In the genomic region with DNA sequence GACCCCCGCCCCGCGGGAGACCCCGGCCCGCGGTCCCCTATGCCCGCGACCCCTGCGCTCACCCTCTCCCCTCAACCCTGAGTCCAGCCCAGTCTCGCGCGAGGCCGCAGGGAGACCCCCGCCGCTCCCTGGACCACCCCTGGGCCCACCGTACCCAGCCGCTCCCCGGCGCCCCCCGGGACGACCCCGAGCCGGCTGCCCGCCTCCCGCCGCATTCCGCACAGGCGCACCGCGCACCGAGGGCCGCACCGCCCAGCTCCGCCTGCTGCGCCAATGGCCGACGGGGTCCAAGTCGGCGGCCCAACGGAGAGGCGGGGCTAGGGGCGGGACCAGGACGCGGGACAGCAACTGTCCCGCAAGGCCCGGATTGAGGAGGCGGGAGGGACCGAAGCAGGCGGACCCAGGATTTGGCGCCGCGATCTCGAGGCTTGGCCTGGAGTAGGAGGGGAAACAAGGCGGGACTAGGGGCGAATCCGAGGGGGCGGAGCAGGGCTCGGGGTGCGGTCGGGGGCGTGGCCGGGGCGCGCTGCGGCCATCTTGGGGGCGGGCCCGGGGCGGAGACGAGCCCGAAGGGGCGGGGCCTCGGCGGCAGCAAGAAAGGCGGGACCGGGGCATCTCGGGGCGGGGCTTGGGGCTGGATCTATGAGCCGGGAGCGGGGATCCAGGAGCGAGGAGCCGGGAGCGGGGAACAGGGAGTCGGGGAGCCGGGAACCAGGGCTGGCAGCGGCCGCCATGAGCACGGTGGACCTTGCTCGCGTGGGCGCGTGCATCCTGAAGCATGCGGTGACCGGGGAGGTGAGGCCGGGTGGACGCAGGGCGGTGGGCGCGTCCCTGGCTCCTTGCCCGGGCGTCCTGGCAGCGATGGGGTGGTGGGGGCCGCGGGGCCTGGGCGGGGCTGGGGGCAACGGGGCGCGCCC, we compare ENCODE assay signal across 8 cellular contexts. TPM values are rescaled to one million over a fixed set of nuclear protein-coding genes. Genes with fewer than 3 reads are reported as not detected.
A peak's percentile ranks its signal among the peaks of the same experiment; 100 is the strongest.
DNase-seq lines count a peak whose midpoint lies in the region; ATAC-seq and TF ChIP-seq lines count a peak whose summit lies in the region.

A gene with protein sequence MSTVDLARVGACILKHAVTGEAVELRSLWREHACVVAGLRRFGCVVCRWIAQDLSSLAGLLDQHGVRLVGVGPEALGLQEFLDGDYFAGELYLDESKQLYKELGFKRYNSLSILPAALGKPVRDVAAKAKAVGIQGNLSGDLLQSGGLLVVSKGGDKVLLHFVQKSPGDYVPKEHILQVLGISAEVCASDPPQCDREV (plus strand): TSS at position 624 of the 917 bp plus-strand sequence. CDS start 109 bp downstream, at position 733.

- H3K79me2 ChIP-seq in OCI-LY1 (ENCODE audit: insufficient read depth, low read length): no peaks in the 10 kb centered on the region
- no peaks in the 10 kb centered on the region for H3K79me2 ChIP-seq in mesendoderm (ENCODE audit: control insufficient read depth, insufficient read depth, low read length)

- WGBS in endodermal cell (ENCODE audit: insufficient coverage in 1 of 2, insufficient read length in 1 of 2), 2 experiments: 0% methylated on average over 35 to 104 of the region's 107 CpGs
- no CpG with 5 or more reads among the region's 107 CpGs for WGBS in mesendoderm (ENCODE audit: extremely low coverage, insufficient coverage, low lambda C conversion rate)

- H4K8ac ChIP-seq in mesendoderm (ENCODE audit: low read depth, low read length): no peak within 1 kb of the TSS

- no peak within 1 kb of the TSS for H2BK15ac ChIP-seq in mesendoderm (replicated peaks; ENCODE audit: low read depth)

- H3K23ac ChIP-seq in mesendoderm (ENCODE audit: low read length): peak within 1 kb of the TSS; percentile 66

- no peaks in the 10 kb centered on the region for H3K79me1 ChIP-seq in mesendoderm (ENCODE audit: low read length)

- peak within 1 kb of the TSS; percentile 72 for H3K4me3 Mint-ChIP-seq in Calu3 (ENCODE audit: low read depth, unreplicated experiment)
- peak within 1 kb of the TSS; percentile 74 for H3K4me3 Mint-ChIP-seq in endodermal cell

- H3K27ac Mint-ChIP-seq in Calu3 (ENCODE audit: unreplicated experiment) (peak within 1 kb of the TSS; percentile 73), endodermal cell (peak within 1 kb of the TSS; percentile 88)

- no TSS peak for BruUV-seq in Calu3 (replicated peaks; lab: Mats Ljungman, UMichigan)

- H3K9me2 ChIP-seq in OCI-LY1 (ENCODE audit: low read depth, low read length): no peaks in the 10 kb centered on the region

- no peak within 1 kb of the TSS for H2AFZ ChIP-seq in OCI-LY1 (ENCODE audit: low read length)

- H2AK5ac ChIP-seq in mesendoderm (ENCODE audit: low read length): no peak within 1 kb of the TSS

- H3K4me1 ChIP-seq in HUES6 (ENCODE audit: control insufficient read depth, insufficient read depth, low read length) (peaks cover 21% of the 10 kb centered on the region), OCI-LY1 (ENCODE audit: insufficient read depth, low read length, severe bottlenecking) (peaks cover 18% of the 10 kb centered on the region), endodermal cell (ENCODE audit: control insufficient read depth, insufficient read depth, low read length) (no peaks in the 10 kb centered on the region), mesendoderm (ENCODE audit: control insufficient read depth, low read depth, low read length) (no peaks in the 10 kb centered on the region)

- H3K4ac ChIP-seq in mesendoderm (ENCODE audit: low read depth, low read length): peak within 1 kb of the TSS; percentile 90

- TF ChIP-seq CTCF in Calu3 (IDR thresholded peaks at IDR 0.05; ENCODE audit: unreplicated experiment): no peak
- TF ChIP-seq CTCF in OCI-LY1 (IDR thresholded peaks at IDR 0.05; ENCODE audit: low read length): no peak
- TF ChIP-seq CTCF in endodermal cell (conservative IDR thresholded peaks at IDR 0.05): no peak

- H3K56ac ChIP-seq in mesendoderm (ENCODE audit: low read length): peak within 1 kb of the TSS; percentile 97

- H3K27me3 Mint-ChIP-seq in Calu3 (ENCODE audit: unreplicated experiment): no peaks in the 10 kb centered on the region
- H3K27me3 Mint-ChIP-seq in endodermal cell (ENCODE audit: insufficient read depth): no peaks in the 10 kb centered on the region

- no peaks in the 10 kb centered on the region for H3K9me3 Mint-ChIP-seq in Calu3 (ENCODE audit: low read depth, unreplicated experiment)
- H3K9me3 Mint-ChIP-seq in endodermal cell: peaks cover 7% of the 10 kb centered on the region

- intact Hi-C loops in Calu3 (cut with micrococcal nuclease; ENCODE audit: unreplicated experiment): loop anchor here (2.0 kb wide), 1 partner anchor 40 kb away; no protein-coding TSS in a partner anchor

- no peak within 1 kb of the TSS for H2BK120ac ChIP-seq in mesendoderm (ENCODE audit: low read depth, low read length)

- ATAC-seq in GM21423 (IDR thresholded peaks at IDR 0.05; ENCODE audit: unreplicated experiment): peak; percentile 61

- peak within 1 kb of the TSS; percentile 80 for H3K4me2 ChIP-seq in OCI-LY1 (ENCODE audit: low read length)
- H3K4me2 ChIP-seq in mesendoderm (ENCODE audit: low read length): peak within 1 kb of the TSS; percentile 85

- H3K36me3 ChIP-seq in HUES6 (ENCODE audit: control insufficient read depth, insufficient read depth, low read length): peaks cover 12% of the 10 kb centered on the region
- H3K36me3 ChIP-seq in OCI-LY1 (ENCODE audit: insufficient read depth, low read length): no peaks in the 10 kb centered on the region
- H3K36me3 ChIP-seq in endodermal cell (ENCODE audit: control insufficient read depth, insufficient read depth, low read length): no peaks in the 10 kb centered on the region
- no peaks in the 10 kb centered on the region for H3K36me3 ChIP-seq in mesendoderm (ENCODE audit: control insufficient read depth, insufficient read depth, low read length)

- no peak within 1 kb of the TSS for H2BK5ac ChIP-seq in mesendoderm (ENCODE audit: low read length)

- H3K27me3 ChIP-seq in HUES6 (ENCODE audit: control insufficient read depth, insufficient read depth, low read length): no peaks in the 10 kb centered on the region
- H3K27me3 ChIP-seq in OCI-LY1 (ENCODE audit: insufficient read depth, low read length): no peaks in the 10 kb centered on the region; the same call in 1 of the 2 replicates
- no peaks in the 10 kb centered on the region for H3K27me3 ChIP-seq in endodermal cell (ENCODE audit: control insufficient read depth, insufficient read depth, low read length, poor library complexity, severe bottlenecking)
- no peaks in the 10 kb centered on the region for H3K27me3 ChIP-seq in mesendoderm (ENCODE audit: insufficient read depth, low read length, poor library complexity)

- DNase-seq in Calu3: peak; percentile 96
- peak; percentile 90 for DNase-seq in activated CD8-positive, alpha-beta memory T cell treated with anti-CD3 and anti-CD28 coated beads, Interleukin-2, amount 50 U/mL, for 24 hours (ENCODE audit: extremely low read depth)
- DNase-seq in endodermal cell: peak; percentile 99
- peak; percentile 99 for DNase-seq in mesendoderm
- peak; percentile 94 for DNase-seq in stimulated activated CD8-positive, alpha-beta memory T cell treated with anti-CD3 and anti-CD28 coated beads, Interleukin-12 subunit alpha, Interleukin-12 subunit beta, amount 100 ng/mL, for 4 hours (ENCODE audit: low read depth)

- H3K4me1 Mint-ChIP-seq in Calu3 (ENCODE audit: low read depth, unreplicated experiment) (peaks cover 20% of the 10 kb centered on the region), endodermal cell (peaks cover 6% of the 10 kb centered on the region)

- H3K18ac ChIP-seq in mesendoderm (ENCODE audit: low read length): peak within 1 kb of the TSS; percentile 93

- H3K9me3 ChIP-seq in HUES6 (ENCODE audit: control insufficient read depth, insufficient read depth, low read depth, low read length): peaks cover 2% of the 10 kb centered on the region; the same call in 1 of the 2 replicates
- no peaks in the 10 kb centered on the region for H3K9me3 ChIP-seq in OCI-LY1 (ENCODE audit: low read length)
- no peaks in the 10 kb centered on the region for H3K9me3 ChIP-seq in endodermal cell (ENCODE audit: control insufficient read depth, low read length)

- no peaks in the 10 kb centered on the region for H4K20me1 ChIP-seq in OCI-LY1 (ENCODE audit: insufficient read depth, low read length)

- H3K9ac ChIP-seq in HUES6 (ENCODE audit: low read length) (peak within 1 kb of the TSS; percentile 87), OCI-LY1 (ENCODE audit: low read length) (peak within 1 kb of the TSS; percentile 78), endodermal cell (ENCODE audit: extremely low read depth, low read length, poor library complexity, severe bottlenecking) (peak within 1 kb of the TSS; percentile 79), mesendoderm (ENCODE audit: low read length) (peak within 1 kb of the TSS; percentile 94)

- H3F3A ChIP-seq in OCI-LY1 (ENCODE audit: insufficient read depth, low read length): no peaks in the 10 kb centered on the region

- CTCF ChIA-PET in Calu3 (lab: Charles Lee): interaction anchor here (0.6 to 0.7 kb wide), 2 partner anchors 26 to 290 kb away, joined by 3 read pairs; no protein-coding TSS in a partner anchor

- no peak within 1 kb of the TSS for H4K5ac ChIP-seq in mesendoderm (ENCODE audit: low read length)

- H3K27ac ChIP-seq in HUES6 (ENCODE audit: low read depth, low read length) (peak within 1 kb of the TSS; percentile 57; the same call in 1 of the 2 replicates), OCI-LY1 (ENCODE audit: low read depth, low read length, poor library complexity, severe bottlenecking) (peak within 1 kb of the TSS; percentile 75), endodermal cell (ENCODE audit: low read depth, low read length) (peak within 1 kb of the TSS; percentile 87), mesendoderm (ENCODE audit: low read depth, low read length) (peak within 1 kb of the TSS; percentile 84)

- H3K4me3 ChIP-seq in HUES6 (ENCODE audit: low read depth, low read length) (peak within 1 kb of the TSS; percentile 82), OCI-LY1 (ENCODE audit: low read depth, low read length, poor library complexity, severe bottlenecking) (peak within 1 kb of the TSS; percentile 74), endodermal cell (ENCODE audit: low read length) (peak within 1 kb of the TSS; percentile 90), mesendoderm (ENCODE audit: low read length) (peak within 1 kb of the TSS; percentile 75)

- H3K36me3 Mint-ChIP-seq in Calu3 (ENCODE audit: insufficient read depth, unreplicated experiment): peaks cover 44% of the 10 kb centered on the region
- peaks cover 15% of the 10 kb centered on the region for H3K36me3 Mint-ChIP-seq in endodermal cell (ENCODE audit: low read depth)

RNA-seq across cellular contexts. Expression of the gene that starts here (rescaled TPM):
- 31.0 and 51.5 TPM in 2 replicates for total RNA-seq in Calu3 (2022)
- 10 to 100 TPM; 33.4 to 34.4 TPM for total RNA-seq in endodermal cell
- 33.4 TPM for polyA plus RNA-seq in endodermal cell (2013, experiment 1 of 2)
- 29.0 TPM for polyA plus RNA-seq in endodermal cell (2013, experiment 2 of 2)
- polyA plus RNA-seq in mesendoderm (2013, experiment 1 of 2): 22.0 TPM
- 22.9 TPM for polyA plus RNA-seq in mesendoderm (2013, experiment 2 of 2)

Comparison
In these comparisons a context has a peak if more than half of its experiments do, and no peak if none do; other contexts are left out.
1. Peak in every context shown above with its lines: DNase-seq, ATAC-seq, H3K4me3 ChIP-seq and H3K27ac ChIP-seq.